Comparison of ENCODE assay signal across 7 cellular contexts in genomic region chr21:33642896-33643657, GRCh38. TPM values are rescaled to one million over a fixed set of nuclear protein-coding genes. Genes with fewer than 3 reads are reported as not detected.
DNase-seq lines count a peak whose midpoint lies in the region; ATAC-seq and TF ChIP-seq lines count a peak whose summit lies in the region.

No MANE protein-coding gene starts in this region.

- no peaks in the 10 kb centered on the region for H3K9me3 ChIP-seq in MG63

- H3K27ac Mint-ChIP-seq in natural killer cell treated with Interleukin-12 subunit alpha and Interleukin-12 subunit beta and Interleukin-15 and Interleukin-18, amount 100 ng/mL, for 72 hours, result no peak overlapping the region

- DNase-seq in MG63 (peak; percentile 31), fibroblast of villous mesenchyme (ENCODE audit: low read depth) (peak; percentile 44), NCI-H1694 treated with DMSO at 0.1 percent for 48 hours (lab: John Stamatoyannopoulos, UW) (no peak)
- peak; percentile 2 for DNase-seq in activated T-helper 9 cell treated with anti-CD3 and anti-CD28 coated beads, Interleukin-2, amount 50 U/mL, for 16 hours (ENCODE audit: low read depth)
- DNase-seq in natural killer cell treated with Interleukin-12 subunit alpha and Interleukin-12 subunit beta and Interleukin-15 and Interleukin-18, amount 100 ng/mL, for 72 hours (ENCODE audit: low spot score), result no peak

- ATAC-seq in natural killer cell treated with Interleukin-12 subunit alpha and Interleukin-12 subunit beta and Interleukin-15 and Interleukin-18, amount 100 ng/mL, for 72 hours, result no peak
- ATAC-seq in HG03280 (IDR thresholded peaks at IDR 0.05; ENCODE audit: unreplicated experiment), result no peak

- no peaks in the 10 kb centered on the region for H3K27me3 ChIP-seq in MG63

- no peaks in the 10 kb centered on the region for H3K36me3 Mint-ChIP-seq in natural killer cell treated with Interleukin-12 subunit alpha and Interleukin-12 subunit beta and Interleukin-15 and Interleukin-18, amount 100 ng/mL, for 72 hours

- no peak for TF ChIP-seq CTCF in fibroblast of villous mesenchyme (IDR thresholded peaks at IDR 0.05; ENCODE audit: insufficient read depth, low read depth, low read length)

- peak overlapping the region; percentile 87 for H3K4me3 Mint-ChIP-seq in natural killer cell treated with Interleukin-12 subunit alpha and Interleukin-12 subunit beta and Interleukin-15 and Interleukin-18, amount 100 ng/mL, for 72 hours

- peak overlapping the region; percentile 87 for H3K4me3 ChIP-seq in GM08714 (ENCODE audit: low read length)
- peak overlapping the region; percentile 77 for H3K4me3 ChIP-seq in MG63
- H3K4me3 ChIP-seq in fibroblast of villous mesenchyme (ENCODE audit: low read depth, low read length), result peak overlapping the region; percentile 76

- peaks cover 7 to 20% of the 10 kb centered on the region in 2 donors for H3K27me3 Mint-ChIP-seq in natural killer cell treated with Interleukin-12 subunit alpha and Interleukin-12 subunit beta and Interleukin-15 and Interleukin-18, amount 100 ng/mL, for 72 hours

- H3K9me3 Mint-ChIP-seq in natural killer cell treated with Interleukin-12 subunit alpha and Interleukin-12 subunit beta and Interleukin-15 and Interleukin-18, amount 100 ng/mL, for 72 hours, result no peaks in the 10 kb centered on the region

- peaks cover 10 to 16% of the 10 kb centered on the region in 2 donors for H3K4me1 Mint-ChIP-seq in natural killer cell treated with Interleukin-12 subunit alpha and Interleukin-12 subunit beta and Interleukin-15 and Interleukin-18, amount 100 ng/mL, for 72 hours (ENCODE audit: low read depth in 2 of 2)

- peaks cover 3% of the 10 kb centered on the region; the same call in 1 of the 2 replicates for H3K36me3 ChIP-seq in MG63

RNA-seq across cellular contexts. Expression of gene ITSN1, which starts 0.8 kb away (rescaled TPM):
- 7.7 and 10.5 TPM in 2 replicates for total RNA-seq in MG63 (2014; rRNA removed; shearing (Covaris generic); ENCODE audit: low replicate concordance)
- 43.2 and 57.0 TPM in 2 replicates for total RNA-seq in fibroblast of villous mesenchyme
- total RNA-seq in natural killer cell treated with Interleukin-12 subunit alpha and Interleukin-12 subunit beta and Interleukin-15 and Interleukin-18, amount 100 ng/mL, for 72 hours, result 1 to 10 TPM; 4.0 to 8.1 TPM

RNA-seq across cellular contexts. Expression of gene CRYZL1, which starts 1.5 kb away (rescaled TPM):
- total RNA-seq in MG63 (2014; rRNA removed; shearing (Covaris generic); ENCODE audit: low replicate concordance), result 7.8 and 126 TPM in 2 replicates
- 20.0 and 28.1 TPM in 2 replicates for total RNA-seq in fibroblast of villous mesenchyme
- 10 to 100 TPM; 28.0 to 31.7 TPM for total RNA-seq in natural killer cell treated with Interleukin-12 subunit alpha and Interleukin-12 subunit beta and Interleukin-15 and Interleukin-18, amount 100 ng/mL, for 72 hours

RNA-seq across cellular contexts. Expression of gene DONSON, which starts 54.6 kb away (rescaled TPM):
- 29.4 and 32.0 TPM in 2 replicates for total RNA-seq in MG63 (2014; rRNA removed; shearing (Covaris generic); ENCODE audit: low replicate concordance)
- 26.7 and 38.0 TPM in 2 replicates for total RNA-seq in fibroblast of villous mesenchyme
- total RNA-seq in natural killer cell treated with Interleukin-12 subunit alpha and Interleukin-12 subunit beta and Interleukin-15 and Interleukin-18, amount 100 ng/mL, for 72 hours, result 10 to 100 TPM; 20.3 to 38.7 TPM

Comparison
In these comparisons a context has a peak if more than half of its experiments do, and no peak if none do; other contexts are left out.
1. DNase-seq: peak in MG63 (single experiment), activated T-helper 9 cell treated with anti-CD3 and anti-CD28 coated beads, Interleukin-2, amount 50 U/mL, for 16 hours (single experiment) and fibroblast of villous mesenchyme (single experiment); none in natural killer cell treated with Interleukin-12 subunit alpha and Interleukin-12 subunit beta and Interleukin-15 and Interleukin-18, amount 100 ng/mL, for 72 hours (single experiment) and NCI-H1694 treated with DMSO at 0.1 percent for 48 hours (single experiment).
2. Peak in every context shown above with its lines, with median percentiles within 50 percentile points of each other: H3K4me3 ChIP-seq.